Comparison of ENCODE assay signal across 12 cellular contexts in genomic region chr12:94994312-94994711, GRCh38. TPM values are rescaled to one million over a fixed set of nuclear protein-coding genes. Genes with fewer than 3 reads are reported as not detected.
DNase-seq lines count a peak whose midpoint lies in the region; ATAC-seq, FAIRE-seq and TF ChIP-seq lines count a peak whose summit lies in the region.
"Had no signal": no experiment of that assay in that cellular context is flagged by ENCODE, and none has a peak within 500 bp of the region (broad histone marks: within the 10 kb centered on the region; RNA-seq: fewer than 3 reads in every experiment).

No MANE protein-coding gene starts in this region.

- no peak overlapping the region for H2BK120ac ChIP-seq in mesendoderm (ENCODE audit: low read depth, low read length)

- DNase-seq in GM23248 (peak; percentile 67), RCC 7860 (ENCODE audit: low spot score) (peak; percentile 52), dermis blood vessel endothelial cell (peak; percentile 13), psoas muscle (no peak), mesendoderm (no peak)
- no peak for DNase-seq in effector memory CD4-positive, alpha-beta T cell
- no peak for DNase-seq in stimulated activated naive B cell treated with anti-CD40 and anti-IgM and Interleukin-4, amounts not matched to agents 10 μg/mL and 1 μg/mL and 100 μg/mL, for 72 hours
- DNase-seq: NCI-H187; stimulated activated CD4-positive, alpha-beta T cell treated with anti-CD3 and anti-CD28 coated beads, Interleukin-15, amount 100 ng/mL, for 24 hours had no signal

- no peak overlapping the region for H2AK5ac ChIP-seq in mesendoderm (ENCODE audit: low read length)

- H3K4me1 ChIP-seq in GM23248 (ENCODE audit: insufficient read depth) (peaks cover 9% of the 10 kb centered on the region; the same call in 1 of the 2 replicates), psoas muscle (peaks cover 13% of the 10 kb centered on the region), mesendoderm (ENCODE audit: control insufficient read depth, low read depth, low read length) (no peaks in the 10 kb centered on the region)
- peaks cover 5% of the 10 kb centered on the region for H3K4me1 ChIP-seq in effector memory CD4-positive, alpha-beta T cell (ENCODE audit: control insufficient read depth, insufficient read depth, low read length, poor library complexity, severe bottlenecking)

- H3K27me3 ChIP-seq in GM23248 (replicated peaks; ENCODE audit: insufficient read depth) (no peaks in the 10 kb centered on the region), psoas muscle (ENCODE audit: insufficient read depth in 3 of 3, low read length in 2 of 3) (no peaks in the 10 kb centered on the region), mesendoderm (ENCODE audit: insufficient read depth, low read length, poor library complexity) (no peaks in the 10 kb centered on the region)
- H3K27me3 ChIP-seq in effector memory CD4-positive, alpha-beta T cell (replicated peaks; ENCODE audit: control insufficient read depth, insufficient read depth, low read length, poor library complexity, severe bottlenecking): no peaks in the 10 kb centered on the region

- H3K9ac ChIP-seq in GM23248: no peak overlapping the region
- H3K9ac ChIP-seq in mesendoderm (ENCODE audit: low read length): no peak overlapping the region

- no peak overlapping the region for H3K23ac ChIP-seq in mesendoderm (ENCODE audit: low read length)

- no peak overlapping the region for H3K56ac ChIP-seq in mesendoderm (ENCODE audit: low read length)

- no peaks in the 10 kb centered on the region for H3K9me3 Mint-ChIP-seq in stimulated activated naive B cell treated with anti-CD40 and anti-IgM and Interleukin-4, amounts not matched to agents 10 μg/mL and 1 μg/mL and 100 μg/mL, for 72 hours
- H3K9me3 Mint-ChIP-seq: T-helper 2 cell treated with Interferon-gamma antibody and Interleukin-4, amounts not matched to agents 5 μg/mL and 100 μg/mL, for 36 hours had no signal

- H3K9me2 ChIP-seq in GM23248 (ENCODE audit: insufficient read depth): no peaks in the 10 kb centered on the region

- no peak overlapping the region for H3K27ac ChIP-seq in GM23248
- H3K27ac ChIP-seq in psoas muscle: no peak overlapping the region
- no peak overlapping the region for H3K27ac ChIP-seq in effector memory CD4-positive, alpha-beta T cell (ENCODE audit: insufficient read depth, low read length, poor library complexity, severe bottlenecking)
- H3K27ac ChIP-seq in mesendoderm (ENCODE audit: low read depth, low read length): no peak overlapping the region

- in situ Hi-C loops in GM23248 (cut with MboI): no loop called here

- 81 to 83% methylated on average over 2 of the region's 2 CpGs for WGBS in GM23248 (ENCODE audit: low coverage in 1 of 2, low lambda C conversion rate in 2 of 2, missing lambda C conversion rate in 2 of 2), 2 experiments
- 73 to 87% (median 78%) methylated on average over 2 of the region's 2 CpGs for WGBS in psoas muscle, 3 donors
- no CpG with 5 or more reads among the region's 2 CpGs for WGBS in mesendoderm (ENCODE audit: extremely low coverage, insufficient coverage, low lambda C conversion rate)

- H3K4me3 Mint-ChIP-seq in stimulated activated naive B cell treated with anti-CD40 and anti-IgM and Interleukin-4, amounts not matched to agents 10 μg/mL and 1 μg/mL and 100 μg/mL, for 72 hours: no peak overlapping the region
- H3K4me3 Mint-ChIP-seq: T-helper 2 cell treated with Interferon-gamma antibody and Interleukin-4, amounts not matched to agents 5 μg/mL and 100 μg/mL, for 36 hours had no signal

- H3K9me3 ChIP-seq in GM23248 (ENCODE audit: low read depth) (no peaks in the 10 kb centered on the region), psoas muscle (no peaks in the 10 kb centered on the region)
- no peaks in the 10 kb centered on the region for H3K9me3 ChIP-seq in effector memory CD4-positive, alpha-beta T cell (ENCODE audit: control insufficient read depth, low read length)

- H3K79me1 ChIP-seq in mesendoderm (ENCODE audit: low read length): peaks cover 5% of the 10 kb centered on the region

- H3K4me3 ChIP-seq in GM23248 (no peak overlapping the region), psoas muscle (no peak overlapping the region), mesendoderm (ENCODE audit: low read length) (no peak overlapping the region)
- H3K4me3 ChIP-seq in effector memory CD4-positive, alpha-beta T cell (ENCODE audit: insufficient read depth, low read depth, low read length, poor library complexity, severe bottlenecking): no peak overlapping the region

- H2AFZ ChIP-seq in GM23248: no peak overlapping the region

- FAIRE-seq in RCC 7860 (lab: Jason Lieb, UNC): peak; percentile 78
- FAIRE-seq: islet of Langerhans had no signal

- H3K4ac ChIP-seq in mesendoderm (ENCODE audit: low read depth, low read length): no peak overlapping the region

- H3F3A ChIP-seq in GM23248 (ENCODE audit: insufficient read depth): no peaks in the 10 kb centered on the region

- no peaks in the 10 kb centered on the region for H3K27me3 Mint-ChIP-seq in stimulated activated naive B cell treated with anti-CD40 and anti-IgM and Interleukin-4, amounts not matched to agents 10 μg/mL and 1 μg/mL and 100 μg/mL, for 72 hours

- H3K18ac ChIP-seq in mesendoderm (ENCODE audit: low read length): no peak overlapping the region

- TF ChIP-seq CTCF in psoas muscle (IDR thresholded peaks at IDR 0.05): no peak

- H4K5ac ChIP-seq in mesendoderm (ENCODE audit: low read length): no peak overlapping the region

- H3K27ac Mint-ChIP-seq in stimulated activated naive B cell treated with anti-CD40 and anti-IgM and Interleukin-4, amounts not matched to agents 10 μg/mL and 1 μg/mL and 100 μg/mL, for 72 hours: no peak overlapping the region
- H3K27ac Mint-ChIP-seq: T-helper 2 cell treated with Interferon-gamma antibody and Interleukin-4, amounts not matched to agents 5 μg/mL and 100 μg/mL, for 36 hours had no signal

- H4K20me1 ChIP-seq in GM23248 (ENCODE audit: insufficient read depth): no peaks in the 10 kb centered on the region

- no peak overlapping the region for H3K4me2 ChIP-seq in GM23248 (ENCODE audit: unreplicated experiment)
- H3K4me2 ChIP-seq in mesendoderm (ENCODE audit: low read length): no peak overlapping the region

- intact Hi-C loops in psoas muscle (cut with DNase I): no loop called here

- H3K36me3 Mint-ChIP-seq in stimulated activated naive B cell treated with anti-CD40 and anti-IgM and Interleukin-4, amounts not matched to agents 10 μg/mL and 1 μg/mL and 100 μg/mL, for 72 hours: peaks cover 36 to 41% of the 10 kb centered on the region in 2 donors

- H3K79me2 ChIP-seq in GM23248 (ENCODE audit: insufficient read depth) (peaks cover 31% of the 10 kb centered on the region), mesendoderm (ENCODE audit: control insufficient read depth, insufficient read depth, low read length) (peaks cover 3% of the 10 kb centered on the region)

- H2BK15ac ChIP-seq in mesendoderm (replicated peaks; ENCODE audit: low read depth): no peak overlapping the region

- H3K4me1 Mint-ChIP-seq in stimulated activated naive B cell treated with anti-CD40 and anti-IgM and Interleukin-4, amounts not matched to agents 10 μg/mL and 1 μg/mL and 100 μg/mL, for 72 hours: peaks cover 15 to 26% of the 10 kb centered on the region in 2 donors

- ATAC-seq in psoas muscle (peak in 3 of 4 donors; percentile 53 to 55 (median 53)), GM19455 (IDR thresholded peaks at IDR 0.05; ENCODE audit: unreplicated experiment) (no peak)
- ATAC-seq in stimulated activated naive B cell treated with anti-CD40 and anti-IgM and Interleukin-4, amounts not matched to agents 10 μg/mL and 1 μg/mL and 100 μg/mL, for 72 hours (replicated peaks): no peak

- H3K36me3 ChIP-seq in GM23248 (ENCODE audit: low read depth) (peaks cover 5% of the 10 kb centered on the region; the same call in 1 of the 2 replicates), psoas muscle (ENCODE audit: insufficient read depth in 1 of 2, low read depth in 1 of 2) (peaks cover 6 to 32% of the 10 kb centered on the region in 2 donors), mesendoderm (ENCODE audit: control insufficient read depth, insufficient read depth, low read length) (no peaks in the 10 kb centered on the region)
- H3K36me3 ChIP-seq in effector memory CD4-positive, alpha-beta T cell (ENCODE audit: control insufficient read depth, insufficient read depth, low read length): peaks cover 14% of the 10 kb centered on the region

- H4K8ac ChIP-seq in mesendoderm (ENCODE audit: low read depth, low read length): no peak overlapping the region

- no peak overlapping the region for H2BK5ac ChIP-seq in mesendoderm (ENCODE audit: low read length)

RNA-seq across cellular contexts. Expression of gene NDUFA12, which starts 9.2 kb away (rescaled TPM):
- total RNA-seq in GM23248 (2014; rRNA removed; shearing (Covaris generic)): 104 and 122 TPM in 2 replicates
- 166 and 169 TPM in 2 replicates for polyA plus RNA-seq in GM23248 (2016; fragmentation: Nextera tagmentation; extraction: Ambion mirVana)
- 125 and 164 TPM in 2 replicates for total RNA-seq in dermis blood vessel endothelial cell
- 100 to 1,000 TPM; 189 to 280 (median 220) TPM for total RNA-seq in psoas muscle
- 100 to 1,000 TPM; 254 to 389 (median 347) TPM for polyA plus RNA-seq in psoas muscle
- polyA plus RNA-seq in mesendoderm (2013, experiment 1 of 2): 188 TPM
- 180 TPM for polyA plus RNA-seq in mesendoderm (2013, experiment 2 of 2)

Comparison
In these comparisons a context has a peak if more than half of its experiments do, and no peak if none do; other contexts are left out.
1. DNase-seq: peak in GM23248 (single experiment), RCC 7860 (single experiment) and dermis blood vessel endothelial cell (single experiment); none in psoas muscle (0 of 2), effector memory CD4-positive, alpha-beta T cell (0 of 3), mesendoderm (single experiment) and stimulated activated naive B cell treated with anti-CD40 and anti-IgM and Interleukin-4, amounts not matched to agents 10 μg/mL and 1 μg/mL and 100 μg/mL, for 72 hours (single experiment).
2. ATAC-seq: peak in psoas muscle (3 of 4); none in GM19455 (single experiment) and stimulated activated naive B cell treated with anti-CD40 and anti-IgM and Interleukin-4, amounts not matched to agents 10 μg/mL and 1 μg/mL and 100 μg/mL, for 72 hours (0 of 2).